In the genomic region with DNA sequence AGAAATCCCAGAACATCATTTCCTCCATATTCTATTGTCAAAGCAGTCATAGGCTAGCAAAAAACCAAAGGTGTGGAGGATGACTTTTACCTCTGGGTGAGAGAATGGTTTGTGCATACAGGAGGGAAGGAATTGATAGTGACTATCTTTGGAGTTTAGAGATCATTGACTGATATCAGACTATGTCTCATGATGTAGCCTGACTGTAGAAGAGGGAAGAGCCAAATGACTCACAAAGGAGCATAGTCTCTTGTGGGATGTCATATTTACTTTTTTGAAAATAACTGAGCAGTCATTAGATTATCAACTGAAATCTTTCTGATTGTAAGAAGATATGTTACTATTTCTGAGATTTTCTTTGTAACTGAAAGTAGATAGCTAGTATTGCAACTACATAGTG, we compare ENCODE assay signal across 25 cellular contexts.
"Had no signal": no experiment of that assay in that cellular context is flagged by ENCODE, and none has a peak within 500 bp of the region (broad histone marks: within the 10 kb centered on the region; RNA-seq: fewer than 3 reads in every experiment).

No MANE protein-coding gene starts in this region.

- H3K4me2 ChIP-seq: hepatocyte, neural progenitor cell had no signal

- H3K4me3 ChIP-seq: colonic mucosa, esophagus squamous epithelium, gastroesophageal sphincter, heart left ventricle, hepatocyte, left lung, neural progenitor cell, right lobe of liver, thoracic aorta, tibial nerve, upper lobe of left lung had no signal

- H3K36me3 ChIP-seq: colonic mucosa, esophagus squamous epithelium, gastroesophageal sphincter, heart left ventricle, left lung, neural progenitor cell, right lobe of liver, thoracic aorta, tibial nerve, upper lobe of left lung had no signal

- H3K9ac ChIP-seq: neural progenitor cell, parathyroid adenoma had no signal

- H3K79me2 ChIP-seq: hepatocyte, parathyroid adenoma had no signal

- H3K4me1 ChIP-seq: colonic mucosa, esophagus squamous epithelium, gastroesophageal sphincter, heart left ventricle, left lung, neural progenitor cell, parathyroid adenoma, right lobe of liver, tibial nerve, upper lobe of left lung had no signal

- DNase-seq: colonic mucosa; effector CD8-positive, alpha-beta T cell; endodermal cell; erythroblast; esophagus squamous epithelium; heart left ventricle; kidney; left cardiac atrium; left lung; mesendoderm; midbrain; naive thymus-derived CD4-positive, alpha-beta T cell; right lobe of liver; stimulated activated CD4-positive, alpha-beta T cell treated with anti-CD3 and anti-CD28 coated beads, Interleukin-2, amount 100 ng/mL, for 24 hours; stimulated activated CD4-positive, alpha-beta T cell treated with anti-CD3 and anti-CD28 coated beads, Interleukin-4, amount 100 ng/mL, for 24 hours; stimulated activated naive CD8-positive, alpha-beta T cell treated with anti-CD3 and anti-CD28 coated beads, Interleukin-15, Interleukin-2, amounts not matched to agents 100 U/mL and 50 U/mL, for 24 hours; upper lobe of left lung had no signal

- H2AFZ ChIP-seq: hepatocyte, neural progenitor cell, parathyroid adenoma had no signal

- H3K27ac ChIP-seq: colonic mucosa, esophagus squamous epithelium, gastroesophageal sphincter, heart left ventricle, hepatocyte, left lung, neural progenitor cell, parathyroid adenoma, right lobe of liver, thoracic aorta, tibial nerve, upper lobe of left lung had no signal

- ATAC-seq: gastroesophageal sphincter; heart left ventricle; left cardiac atrium; left lung; naive thymus-derived CD4-positive, alpha-beta T cell; stimulated activated effector memory CD8-positive, alpha-beta T cell treated with anti-CD3 and anti-CD28 coated beads, Interleukin-12 subunit alpha, Interleukin-12 subunit beta, amount 100 ng/mL, for 72 hours; stimulated activated naive CD8-positive, alpha-beta T cell treated with anti-CD3 and anti-CD28 coated beads, Interleukin-15, Interleukin-2, amounts not matched to agents 100 U/mL and 50 U/mL, for 24 hours had no signal

- FAIRE-seq: kidney, urothelium cell line had no signal

- H3K27me3 ChIP-seq: colonic mucosa, esophagus squamous epithelium, gastroesophageal sphincter, heart left ventricle, hepatocyte, left lung, neural progenitor cell, right lobe of liver, tibial nerve, upper lobe of left lung had no signal

- H3K9me3 ChIP-seq: colonic mucosa had no signal
